In the genomic region with DNA sequence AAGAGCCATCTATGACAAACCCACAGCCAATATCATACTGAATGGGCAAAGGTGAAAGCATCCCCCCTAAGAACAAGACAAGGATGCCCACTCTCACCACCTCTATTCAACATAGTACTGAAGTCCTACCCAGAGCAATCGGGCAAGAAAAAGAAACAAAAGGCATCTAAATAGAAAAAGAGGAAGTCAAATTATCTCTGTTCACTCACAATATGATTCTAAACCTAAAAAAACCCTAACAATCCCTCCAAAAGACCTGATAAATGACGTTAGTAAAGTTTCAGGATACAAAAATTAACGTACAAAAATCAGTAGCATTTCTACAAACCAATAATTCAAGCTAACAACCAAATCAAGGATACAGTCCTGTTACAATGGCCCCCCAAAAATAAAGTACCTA, we compare ENCODE assay signal across 1 cellular context.
TF ChIP-seq lines count a peak whose summit lies in the region.

No MANE protein-coding gene starts in this region.

TF ChIP-seq in endothelial cell of umbilical vein, 7 proteins besides CTCF, POLR2A, EP300 and RAD21 (continued from another document):
- TF ChIP-seq JUN (IDR thresholded peaks at IDR 0.05; ENCODE audit: borderline replicate concordance, insufficient read depth, insufficient read length, low read depth): no peak
- TF ChIP-seq EZH2 (IDR thresholded peaks at IDR 0.05; ENCODE audit: borderline replicate concordance, low read depth, low read length, severe bottlenecking): no peak
- TF ChIP-seq FOS (IDR thresholded peaks at IDR 0.05; ENCODE audit: borderline replicate concordance, insufficient read depth, low read length): no peak
- TF ChIP-seq POLR2AphosphoS5 (IDR thresholded peaks at IDR 0.05; ENCODE audit: insufficient read depth, low read depth, low read length): no peak
- TF ChIP-seq, protein P1, sequence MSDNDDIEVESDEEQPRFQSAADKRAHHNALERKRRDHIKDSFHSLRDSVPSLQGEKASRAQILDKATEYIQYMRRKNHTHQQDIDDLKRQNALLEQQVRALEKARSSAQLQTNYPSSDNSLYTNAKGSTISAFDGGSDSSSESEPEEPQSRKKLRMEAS (IDR thresholded peaks at IDR 0.05; ENCODE audit: insufficient read depth, insufficient read length): no peak
